In the genomic region with DNA sequence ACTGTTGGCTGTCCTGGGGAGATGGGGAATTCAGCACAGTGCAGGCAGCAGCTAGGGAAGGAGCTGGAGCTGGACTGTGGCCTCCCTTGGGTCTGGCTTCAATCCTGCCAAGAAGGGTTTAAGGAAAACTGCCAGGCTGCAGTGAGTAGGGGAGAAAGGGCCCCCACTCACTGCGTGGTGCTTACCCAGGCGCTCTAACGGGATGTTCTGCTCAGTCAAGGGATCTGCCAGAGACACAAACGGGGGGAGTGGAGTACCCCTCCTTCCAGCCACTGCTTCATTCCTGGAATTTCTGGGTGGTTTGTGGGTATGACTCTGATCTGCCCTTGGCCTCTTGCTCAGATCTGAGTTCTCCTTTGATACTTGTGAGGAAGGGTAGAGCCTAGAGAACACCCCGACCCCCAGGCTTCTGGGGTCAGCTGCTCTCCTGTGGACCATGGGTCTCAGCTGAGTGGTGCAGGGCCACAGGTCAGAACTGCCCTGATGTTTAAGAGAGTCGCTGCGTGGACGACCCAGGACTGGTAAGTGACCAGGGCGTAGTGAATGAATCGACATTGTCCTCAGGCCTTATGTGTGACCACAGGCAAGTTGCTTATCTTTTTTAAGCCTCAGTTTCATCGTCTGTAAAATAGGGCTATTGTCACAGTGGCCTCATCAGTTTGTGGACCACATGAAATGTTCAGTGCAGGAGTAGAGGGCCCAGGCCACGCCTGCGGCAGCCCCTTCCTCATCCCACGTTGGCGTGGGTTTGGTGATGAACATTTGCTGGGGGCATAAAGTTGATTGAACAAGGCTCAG, we compare ENCODE assay signal across 12 cellular contexts. TPM values are rescaled to one million over a fixed set of nuclear protein-coding genes. Genes with fewer than 3 reads are reported as not detected.
DNase-seq lines count a peak whose midpoint lies in the region; ATAC-seq and TF ChIP-seq lines count a peak whose summit lies in the region.
"Had no signal": no experiment of that assay in that cellular context is flagged by ENCODE, and none has a peak within 500 bp of the region (broad histone marks: within the 10 kb centered on the region; RNA-seq: fewer than 3 reads in every experiment).

No MANE protein-coding gene starts in this region.

- H3K4me1 ChIP-seq in RWPE2 (ENCODE audit: insufficient read depth, poor library complexity, severe bottlenecking) = no peaks in the 10 kb centered on the region
- H3K4me1 ChIP-seq in neural progenitor cell = no peaks in the 10 kb centered on the region
- no peaks in the 10 kb centered on the region for H3K4me1 ChIP-seq in H9 (ENCODE audit: insufficient read depth, low read length)
- H3K4me1 ChIP-seq: A549 had no signal

- no peaks in the 10 kb centered on the region for H3K79me2 ChIP-seq in neural progenitor cell (ENCODE audit: low read depth)
- no peaks in the 10 kb centered on the region for H3K79me2 ChIP-seq in H9 (ENCODE audit: insufficient read depth, low read length)

- H3K14ac ChIP-seq in H9 (ENCODE audit: insufficient read depth, low read length) = no peak overlapping the region

- H3K4me3 Mint-ChIP-seq in neural progenitor cell (no peak overlapping the region), H9 (no peak overlapping the region)
- H3K4me3 Mint-ChIP-seq: activated CD8-positive, alpha-beta T cell treated with anti-CD3 and anti-CD28 coated beads for 36 hours had no signal

- TF ChIP-seq POLR2A in erythroblast (IDR thresholded peaks at IDR 0.05; ENCODE audit: low read length) = no peak

- no peak overlapping the region for H2AK5ac ChIP-seq in H9 (ENCODE audit: insufficient read length, low read length)

- H4K20me1 ChIP-seq in neural progenitor cell (ENCODE audit: low read depth) = no peaks in the 10 kb centered on the region
- no peaks in the 10 kb centered on the region for H4K20me1 ChIP-seq in H9 (ENCODE audit: control insufficient read depth, insufficient read depth, insufficient read length)

- TF ChIP-seq CTCF in RWPE2 (IDR thresholded peaks at IDR 0.05; ENCODE audit: poor library complexity, severe bottlenecking) (no peak), fibroblast of villous mesenchyme (IDR thresholded peaks at IDR 0.05; ENCODE audit: insufficient read depth, low read depth, low read length) (no peak), neural progenitor cell (IDR thresholded peaks at IDR 0.05) (no peak), H9 (conservative IDR thresholded peaks at IDR 0.05) (no peak)

- no peaks in the 10 kb centered on the region for H3K23me2 ChIP-seq in H9 (ENCODE audit: insufficient read length, low read depth, low read length, poor library complexity, severe bottlenecking)

- no peak overlapping the region for H3K27ac Mint-ChIP-seq in neural progenitor cell
- H3K27ac Mint-ChIP-seq in H9 = no peak overlapping the region
- H3K27ac Mint-ChIP-seq: activated CD8-positive, alpha-beta T cell treated with anti-CD3 and anti-CD28 coated beads for 36 hours had no signal

- no peaks in the 10 kb centered on the region for H3K9me3 ChIP-seq in RWPE2 (ENCODE audit: severe bottlenecking)
- H3K9me3 ChIP-seq in neural progenitor cell (ENCODE audit: low read depth) = no peaks in the 10 kb centered on the region
- H3K9me3 ChIP-seq in H9 (ENCODE audit: control insufficient read depth, low read depth, low read length) = no peaks in the 10 kb centered on the region
- H3K9me3 ChIP-seq: A549 had no signal

- no peak overlapping the region for H3K18ac ChIP-seq in H9 (ENCODE audit: insufficient read length, low read depth, low read length)

- H2AFZ ChIP-seq in neural progenitor cell (replicated peaks) (no peak overlapping the region), H9 (ENCODE audit: low read length) (no peak overlapping the region)

- no peaks in the 10 kb centered on the region for H3K27me3 ChIP-seq in RWPE2 (ENCODE audit: insufficient read depth, poor library complexity, severe bottlenecking)
- peaks cover 1% of the 10 kb centered on the region for H3K27me3 ChIP-seq in neural progenitor cell
- no peaks in the 10 kb centered on the region for H3K27me3 ChIP-seq in H9 (ENCODE audit: insufficient read depth, low read length)

- peak; percentile 47; the same call in 2 of the 3 replicates for ATAC-seq in RWPE2 (ENCODE audit: low read depth)
- ATAC-seq: activated CD8-positive, alpha-beta T cell treated with anti-CD3 and anti-CD28 coated beads for 36 hours; GM12878 had no signal

- no peak overlapping the region for H3K4ac ChIP-seq in H9 (ENCODE audit: low read depth, low read length)

- H3K23ac ChIP-seq in H9 (ENCODE audit: insufficient read length, low read depth, low read length) = no peak overlapping the region

- H3F3A ChIP-seq in neural progenitor cell (ENCODE audit: low read depth) = no peaks in the 10 kb centered on the region

- no peak overlapping the region for H2BK12ac ChIP-seq in H9 (ENCODE audit: insufficient read length, low read depth, low read length)

- no peak overlapping the region for H4K91ac ChIP-seq in H9 (ENCODE audit: insufficient read length, low read depth, low read length)

- H3K4me2 ChIP-seq in neural progenitor cell (no peak overlapping the region), H9 (ENCODE audit: insufficient read depth, insufficient read length, low read length) (no peak overlapping the region)
- H3K4me2 ChIP-seq: A549 had no signal

- H3K27me3 Mint-ChIP-seq in neural progenitor cell (ENCODE audit: insufficient read depth, low read depth) (peaks cover 24% of the 10 kb centered on the region), H9 (ENCODE audit: low read depth) (peaks cover 19% of the 10 kb centered on the region)

- no peak overlapping the region for H3K4me3 ChIP-seq in RWPE2 (ENCODE audit: severe bottlenecking)
- no peak overlapping the region for H3K4me3 ChIP-seq in fibroblast of villous mesenchyme (ENCODE audit: low read depth, low read length)
- H3K4me3 ChIP-seq in neural progenitor cell = no peak overlapping the region
- H3K4me3 ChIP-seq: A549, GM12878 had no signal

- no peak overlapping the region for H2BK15ac ChIP-seq in H9 (ENCODE audit: low read depth, low read length)

- H3T11ph ChIP-seq in H9 (ENCODE audit: low read length) = no peak overlapping the region

- H3K9me3 Mint-ChIP-seq in neural progenitor cell (no peaks in the 10 kb centered on the region), H9 (no peaks in the 10 kb centered on the region; a peak in 1 of 5 replicates)
- H3K9me3 Mint-ChIP-seq: activated CD8-positive, alpha-beta T cell treated with anti-CD3 and anti-CD28 coated beads for 36 hours had no signal

- peaks cover 55% of the 10 kb centered on the region for H3K4me1 Mint-ChIP-seq in neural progenitor cell
- H3K4me1 Mint-ChIP-seq in H9 = peaks cover 9 to 11% of the 10 kb centered on the region in 2 experiments

- H3K36me3 ChIP-seq in RWPE2 (ENCODE audit: low read depth) (no peaks in the 10 kb centered on the region), neural progenitor cell (no peaks in the 10 kb centered on the region)

- H2BK120ac ChIP-seq in H9 (ENCODE audit: low read depth, low read length, poor library complexity, severe bottlenecking) = no peak overlapping the region

- H3K36me3 Mint-ChIP-seq in neural progenitor cell = no peaks in the 10 kb centered on the region
- H3K36me3 Mint-ChIP-seq in H9 (ENCODE audit: insufficient read depth in 1 of 3, low read depth in 3 of 3) = no peaks in the 10 kb centered on the region

- H3K79me1 ChIP-seq in H9 (ENCODE audit: insufficient read depth, low read depth, low read length, poor library complexity, severe bottlenecking) = no peaks in the 10 kb centered on the region

- peak; percentile 91 for DNase-seq in A172 (ENCODE audit: low spot score)
- DNase-seq in RWPE2 (ENCODE audit: low spot score) = no peak
- DNase-seq in fibroblast of villous mesenchyme (ENCODE audit: low read depth) = peak; percentile 96
- peak; percentile 42 for DNase-seq in neural progenitor cell (ENCODE audit: low spot score)
- no peak for DNase-seq in erythroblast (lab: John Stamatoyannopoulos, UW)
- no peak for DNase-seq in cerebellar cortex (ENCODE audit: low spot score)
- DNase-seq in H9 = no peak
- no peak for DNase-seq in stimulated activated CD4-positive, alpha-beta T cell treated with anti-CD3 and anti-CD28 coated beads, Interleukin-1b, Interleukin-23, amount 100 ng/mL, for 48 hours
- DNase-seq: activated CD8-positive, alpha-beta T cell treated with anti-CD3 and anti-CD28 coated beads for 36 hours; stimulated activated CD4-positive, alpha-beta T cell treated with anti-CD3 and anti-CD28 coated beads, Interleukin-4, amount 100 ng/mL, for 4 hours had no signal

- H4K8ac ChIP-seq in H9 (replicated peaks; ENCODE audit: insufficient read length, low read depth, low read length) = no peak overlapping the region

- no peak overlapping the region for H4K5ac ChIP-seq in H9 (ENCODE audit: insufficient read length, low read depth, low read length)

- no peak overlapping the region for H3K56ac ChIP-seq in H9 (ENCODE audit: insufficient read length, low read depth, low read length)

- H3K27ac ChIP-seq in RWPE2 (ENCODE audit: poor library complexity, severe bottlenecking) (no peak overlapping the region), neural progenitor cell (no peak overlapping the region), H9 (ENCODE audit: insufficient read length, low read depth, low read length) (no peak overlapping the region)
- H3K27ac ChIP-seq: A549 had no signal

- no peak overlapping the region for H2BK20ac ChIP-seq in H9 (ENCODE audit: low read depth, low read length, poor library complexity, severe bottlenecking)

- H2BK5ac ChIP-seq in H9 (ENCODE audit: insufficient read length, low read length) = no peak overlapping the region

- no peak overlapping the region for H3K9ac ChIP-seq in neural progenitor cell
- H3K9ac ChIP-seq in H9 (ENCODE audit: extremely low read depth, insufficient read length, low read length) = no peak overlapping the region

- no CpG with 5 or more reads among the region's 15 CpGs for WGBS in H9 (ENCODE audit: extremely low coverage, insufficient read length, low lambda C conversion rate)

RNA-seq across cellular contexts. Expression of a gene that starts 9.6 kb away (rescaled TPM):
- 0.95 and 1.1 TPM in 2 replicates for total RNA-seq in A172 (2014; rRNA removed; shearing (Covaris generic))
- 44.0 and 87.3 TPM in 2 replicates for total RNA-seq in fibroblast of villous mesenchyme
- 0.11 and 0.50 TPM in 2 replicates for total RNA-seq in neural progenitor cell (ENCODE audit: low replicate concordance)
- 2.1 and 2.3 TPM in 2 replicates for total RNA-seq in H9 (2021)

Comparison
In these comparisons a context has a peak if more than half of its experiments do, and no peak if none do; other contexts are left out.
1. DNase-seq: peak in A172 (single experiment), fibroblast of villous mesenchyme (single experiment) and neural progenitor cell (single experiment); none in RWPE2 (single experiment), erythroblast (0 of 2), cerebellar cortex (single experiment), H9 (single experiment) and stimulated activated CD4-positive, alpha-beta T cell treated with anti-CD3 and anti-CD28 coated beads, Interleukin-1b, Interleukin-23, amount 100 ng/mL, for 48 hours (single experiment).
2. RNA of a gene that starts 9.6 kb away (total RNA-seq): 44.0 to 87.3 TPM in fibroblast of villous mesenchyme; 2.1 to 2.3 TPM in H9, 0.95 to 1.1 TPM in A172 and 0.11 to 0.50 TPM in neural progenitor cell; every median in the first group is over 10 times any median in the second.